14 cellular contexts compared by ENCODE assay signal in the genomic region with DNA sequence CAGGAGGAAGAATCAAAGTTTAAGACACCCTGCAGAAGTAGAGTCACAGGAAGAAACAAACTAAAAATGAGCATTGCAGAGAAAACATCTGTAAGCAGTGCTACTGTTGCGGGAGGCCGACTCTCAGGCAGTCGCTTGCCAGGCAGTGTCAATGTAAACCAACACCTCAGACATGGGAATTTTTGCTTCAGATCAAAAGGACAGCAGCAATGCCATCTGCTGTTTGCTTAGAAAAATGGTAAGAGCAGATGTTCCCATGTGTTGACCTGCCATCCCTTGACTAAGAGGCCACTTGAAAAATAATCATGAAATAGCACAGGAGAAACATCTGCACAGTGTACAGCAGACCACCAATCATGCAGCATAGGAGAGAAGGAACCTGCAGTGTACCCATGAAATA.
DNase-seq lines count a peak whose midpoint lies in the region; ATAC-seq, FAIRE-seq and TF ChIP-seq lines count a peak whose summit lies in the region.
"Had no signal": no experiment of that assay in that cellular context is flagged by ENCODE, and none has a peak within 500 bp of the region (broad histone marks: within the 10 kb centered on the region; RNA-seq: fewer than 3 reads in every experiment).

No MANE protein-coding gene starts in this region.

- no peak overlapping the region for H2BK5ac ChIP-seq in H1 (ENCODE audit: low read depth, low read length)

- H3K79me2 ChIP-seq in H1 (ENCODE audit: control insufficient read depth in 1 of 2, insufficient read depth in 2 of 2, low read length in 2 of 2): no peaks in the 10 kb centered on the region

- no peak overlapping the region for H3K27ac Mint-ChIP-seq in activated T-helper 17 cell treated with anti-CD3 and anti-CD28 coated beads, Interleukin-2, amount 50 U/mL, for 72 hours
- H3K27ac Mint-ChIP-seq: brain; CD4-positive, CD25-positive, alpha-beta regulatory T cell had no signal

- no peak overlapping the region for H4K8ac ChIP-seq in H1 (ENCODE audit: extremely low read depth, insufficient read depth, low read length)

- H3K4me1 ChIP-seq in H1 (replicated peaks in 1 of 4; ENCODE audit: control insufficient read depth in 3 of 4, insufficient read depth in 4 of 4, low read length in 3 of 4) (peaks cover 0 to 4% (median 0%) of the 10 kb centered on the region in 4 experiments; a peak in 1 of 7 replicates), psoas muscle (no peaks in the 10 kb centered on the region)
- H3K4me1 ChIP-seq: Peyer's patch had no signal

- no peak overlapping the region for H3K23ac ChIP-seq in H1 (ENCODE audit: insufficient read length)

- no peak overlapping the region for H2BK20ac ChIP-seq in H1 (ENCODE audit: low read length)

- CTCF ChIA-PET in H1 (lab: Charles Lee; ENCODE audit: partially characterized antibody): no interaction called here

- no peak overlapping the region for H2BK120ac ChIP-seq in H1 (replicated peaks; ENCODE audit: low read depth, low read length)

- no peak overlapping the region for H2AFZ ChIP-seq in H1 (ENCODE audit: low read length)

- DNase-seq in DMS 273 (lab: John Stamatoyannopoulos, UW; ENCODE audit: unreplicated experiment) (peak; percentile 90), KBM-7 (peak; percentile 19), NCI-H460 (ENCODE audit: extremely low read depth, low read depth) (peak; percentile 18), H1 (ENCODE audit: low read depth in 1 of 2, low spot score in 2 of 2) (no peak), posterior vena cava (ENCODE audit: low spot score) (no peak), psoas muscle (no peak), ecto neural progenitor cell (ENCODE audit: low spot score) (no peak)
- DNase-seq: activated T-cell treated with anti-CD3 and anti-CD28 coated beads, Interleukin-2, amount 50 U/mL, for 4 hours; CD4-positive, CD25-positive, alpha-beta regulatory T cell; Peyer's patch; stimulated activated naive CD8-positive, alpha-beta T cell treated with anti-CD3 and anti-CD28 coated beads, Interleukin-15, Interleukin-2, amounts not matched to agents 100 U/mL and 50 U/mL, for 24 hours had no signal

- no peak overlapping the region for H4K5ac ChIP-seq in H1 (ENCODE audit: insufficient read length, low read depth, low read length)

- no peak overlapping the region for H2AK5ac ChIP-seq in H1 (ENCODE audit: low read depth, low read length)

- WGBS in H1 (ENCODE audit: extremely low coverage in 1 of 2, insufficient coverage in 1 of 2, insufficient read length in 1 of 2, insufficient replicate concordance in 2 of 2, low coverage in 1 of 2, low lambda C conversion rate in 2 of 2, missing lambda C conversion rate in 1 of 2), 2 experiments: 95% methylated on average over 3 of the region's 3 CpGs; no CpG with 5 or more reads in 1 of the 2 experiments
- 48 to 59% (median 54%) methylated on average over 3 of the region's 3 CpGs for WGBS in psoas muscle, 3 donors

- H3K14ac ChIP-seq in H1 (ENCODE audit: insufficient read length): no peak overlapping the region

- TF ChIP-seq POLR2A in H1 (IDR thresholded peaks at IDR 0.05; ENCODE audit: control extremely low read depth in 1 of 2, low read depth in 2 of 2, low read length in 2 of 2): no peak

- no peak for ATAC-seq in psoas muscle
- ATAC-seq in activated T-helper 17 cell treated with anti-CD3 and anti-CD28 coated beads, Interleukin-2, amount 50 U/mL, for 72 hours (replicated peaks): no peak
- ATAC-seq: activated T-cell treated with anti-CD3 and anti-CD28 coated beads, Interleukin-2, amount 50 U/mL, for 4 hours; stimulated activated naive CD8-positive, alpha-beta T cell treated with anti-CD3 and anti-CD28 coated beads, Interleukin-15, Interleukin-2, amounts not matched to agents 100 U/mL and 50 U/mL, for 24 hours had no signal

- no peak overlapping the region for H3K18ac ChIP-seq in H1 (ENCODE audit: extremely low read depth, low read length)

- H2BK15ac ChIP-seq in H1 (ENCODE audit: low read length): no peak overlapping the region

- H3K36me3 Mint-ChIP-seq in activated T-helper 17 cell treated with anti-CD3 and anti-CD28 coated beads, Interleukin-2, amount 50 U/mL, for 72 hours (ENCODE audit: low read depth): no peaks in the 10 kb centered on the region
- H3K36me3 Mint-ChIP-seq: brain; CD4-positive, CD25-positive, alpha-beta regulatory T cell had no signal

- H3K4me3 Mint-ChIP-seq in activated T-helper 17 cell treated with anti-CD3 and anti-CD28 coated beads, Interleukin-2, amount 50 U/mL, for 72 hours: no peak overlapping the region
- H3K4me3 Mint-ChIP-seq: activated T-cell treated with anti-CD3 and anti-CD28 coated beads, Interleukin-2, amount 50 U/mL, for 4 hours; brain; CD4-positive, CD25-positive, alpha-beta regulatory T cell had no signal

- no peak overlapping the region for H3K9ac ChIP-seq in H1 (replicated peaks in 1 of 4; ENCODE audit: extremely low read depth in 1 of 4, low read depth in 3 of 4, low read length in 3 of 4)

- no peak overlapping the region for H3K4me2 ChIP-seq in H1 (ENCODE audit: insufficient read depth in 1 of 2, low read depth in 2 of 2, low read length in 2 of 2)

- no peak overlapping the region for H3K4ac ChIP-seq in H1 (replicated peaks; ENCODE audit: insufficient read length, low read depth, low read length)

- H3K9me3 ChIP-seq in H1 (ENCODE audit: insufficient read depth in 2 of 2, low read depth in 1 of 2, low read length in 1 of 2): no peaks in the 10 kb centered on the region
- no peaks in the 10 kb centered on the region for H3K9me3 ChIP-seq in psoas muscle
- H3K9me3 ChIP-seq: neutrophil, Peyer's patch had no signal

- in situ Hi-C loops in KBM-7 (cut with MboI; ENCODE audit: low pct_unique_long_range_greater_than_20kb, low sequenced_read_pairs): no loop called here

- H3K23me2 ChIP-seq in H1 (ENCODE audit: low read depth, low read length): no peaks in the 10 kb centered on the region

- H3K79me1 ChIP-seq in H1 (ENCODE audit: low read depth, low read length): no peaks in the 10 kb centered on the region

- intact Hi-C loops in posterior vena cava (cut with DNase I) (loop anchor here in 1 of 2 donors (10.0 kb wide), 1 partner anchor 1511 kb away; no protein-coding TSS in a partner anchor), psoas muscle (cut with DNase I) (no loop called here)

- no peak for TF ChIP-seq EP300 in H1 (IDR thresholded peaks at IDR 0.05; ENCODE audit: borderline replicate concordance in 1 of 2, low read depth in 2 of 2, low read length in 2 of 2)

- H3K36me3 ChIP-seq in H1 (ENCODE audit: control insufficient read depth in 2 of 4, insufficient read depth in 4 of 4, low read length in 3 of 4): no peaks in the 10 kb centered on the region
- no peaks in the 10 kb centered on the region for H3K36me3 ChIP-seq in psoas muscle (ENCODE audit: insufficient read depth in 1 of 2, low read depth in 1 of 2)
- H3K36me3 ChIP-seq: neutrophil, Peyer's patch had no signal

- H2BK12ac ChIP-seq in H1 (ENCODE audit: low read depth, low read length): no peak overlapping the region

- no peak overlapping the region for H3K56ac ChIP-seq in H1 (replicated peaks; ENCODE audit: insufficient read length, low read depth, low read length)

- no peak overlapping the region for H4K91ac ChIP-seq in H1 (replicated peaks; ENCODE audit: insufficient read length, low read length)

- no peaks in the 10 kb centered on the region for H3K27me3 Mint-ChIP-seq in activated T-helper 17 cell treated with anti-CD3 and anti-CD28 coated beads, Interleukin-2, amount 50 U/mL, for 72 hours
- H3K27me3 Mint-ChIP-seq: brain; CD4-positive, CD25-positive, alpha-beta regulatory T cell had no signal

- peak; percentile 38 to 44 for TF ChIP-seq RAD21 in H1 (IDR thresholded peaks at IDR 0.05 in 1 of 2, conservative IDR thresholded peaks at IDR 0.05 in 1 of 2; ENCODE audit: low read depth in 2 of 2, low read length in 2 of 2)

- H4K20me1 ChIP-seq in H1 (replicated peaks in 1 of 2; ENCODE audit: control insufficient read depth in 1 of 2, insufficient read depth in 2 of 2, low read length in 2 of 2): no peaks in the 10 kb centered on the region

- H3K27ac ChIP-seq in H1 (ENCODE audit: low read depth, low read length) (no peak overlapping the region), psoas muscle (no peak overlapping the region)
- H3K27ac ChIP-seq: neutrophil, Peyer's patch had no signal

- TF ChIP-seq CTCF in H1 (IDR thresholded peaks at IDR 0.05; ENCODE audit: control extremely low read depth in 1 of 3, insufficient read depth in 1 of 3, low read depth in 1 of 3, low read length in 3 of 3) (peak in 2 of 3 experiments; percentile 2 to 31; a peak in 2 of 4 replicates), psoas muscle (IDR thresholded peaks at IDR 0.05) (no peak)

- no peak overlapping the region for H3K4me3 ChIP-seq in H1 (ENCODE audit: extremely low read depth in 1 of 4, insufficient read depth in 2 of 4, low read depth in 3 of 4, low read length in 4 of 4)
- no peak overlapping the region for H3K4me3 ChIP-seq in psoas muscle
- H3K4me3 ChIP-seq: Peyer's patch had no signal

- no peaks in the 10 kb centered on the region for H3K4me1 Mint-ChIP-seq in activated T-helper 17 cell treated with anti-CD3 and anti-CD28 coated beads, Interleukin-2, amount 50 U/mL, for 72 hours
- H3K4me1 Mint-ChIP-seq: brain; CD4-positive, CD25-positive, alpha-beta regulatory T cell had no signal

- no peaks in the 10 kb centered on the region for H3K9me3 Mint-ChIP-seq in activated T-helper 17 cell treated with anti-CD3 and anti-CD28 coated beads, Interleukin-2, amount 50 U/mL, for 72 hours
- H3K9me3 Mint-ChIP-seq: brain had no signal

- no peak for FAIRE-seq in H1 (lab: Jason Lieb, UNC)

- H3K27me3 ChIP-seq in H1 (replicated peaks in 1 of 4; ENCODE audit: control insufficient read depth in 3 of 4, extremely low read depth in 1 of 4, insufficient read depth in 3 of 4, low read length in 3 of 4): no peaks in the 10 kb centered on the region
- no peaks in the 10 kb centered on the region for H3K27me3 ChIP-seq in psoas muscle (ENCODE audit: insufficient read depth in 3 of 3, low read length in 2 of 3)
- H3K27me3 ChIP-seq: neutrophil, Peyer's patch had no signal

- POLR2A ChIA-PET in H1 (lab: Charles Lee; ENCODE audit: partially characterized antibody): no interaction called here

TF ChIP-seq in H1, 55 proteins besides CTCF, POLR2A, EP300 and RAD21 (continues in another document):
- TF ChIP-seq, protein P1, sequence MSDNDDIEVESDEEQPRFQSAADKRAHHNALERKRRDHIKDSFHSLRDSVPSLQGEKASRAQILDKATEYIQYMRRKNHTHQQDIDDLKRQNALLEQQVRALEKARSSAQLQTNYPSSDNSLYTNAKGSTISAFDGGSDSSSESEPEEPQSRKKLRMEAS (IDR thresholded peaks at IDR 0.05): no peak
- TF ChIP-seq, protein P2, sequence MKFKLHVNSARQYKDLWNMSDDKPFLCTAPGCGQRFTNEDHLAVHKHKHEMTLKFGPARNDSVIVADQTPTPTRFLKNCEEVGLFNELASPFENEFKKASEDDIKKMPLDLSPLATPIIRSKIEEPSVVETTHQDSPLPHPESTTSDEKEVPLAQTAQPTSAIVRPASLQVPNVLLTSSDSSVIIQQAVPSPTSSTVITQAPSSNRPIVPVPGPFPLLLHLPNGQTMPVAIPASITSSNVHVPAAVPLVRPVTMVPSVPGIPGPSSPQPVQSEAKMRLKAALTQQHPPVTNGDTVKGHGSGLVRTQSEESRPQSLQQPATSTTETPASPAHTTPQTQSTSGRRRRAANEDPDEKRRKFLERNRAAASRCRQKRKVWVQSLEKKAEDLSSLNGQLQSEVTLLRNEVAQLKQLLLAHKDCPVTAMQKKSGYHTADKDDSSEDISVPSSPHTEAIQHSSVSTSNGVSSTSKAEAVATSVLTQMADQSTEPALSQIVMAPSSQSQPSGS (IDR thresholded peaks at IDR 0.05; ENCODE audit: low read length): no peak
- no peak for TF ChIP-seq SRF (IDR thresholded peaks at IDR 0.05; ENCODE audit: low read depth, low read length)

Comparison
In these comparisons a context has a peak if more than half of its experiments do, and no peak if none do; other contexts are left out.
1. DNase-seq: peak in DMS 273 (single experiment), KBM-7 (single experiment) and NCI-H460 (single experiment); none in H1 (0 of 2), posterior vena cava (single experiment), psoas muscle (0 of 2) and ecto neural progenitor cell (single experiment).